9 cellular contexts compared by ENCODE assay signal in the genomic region with DNA sequence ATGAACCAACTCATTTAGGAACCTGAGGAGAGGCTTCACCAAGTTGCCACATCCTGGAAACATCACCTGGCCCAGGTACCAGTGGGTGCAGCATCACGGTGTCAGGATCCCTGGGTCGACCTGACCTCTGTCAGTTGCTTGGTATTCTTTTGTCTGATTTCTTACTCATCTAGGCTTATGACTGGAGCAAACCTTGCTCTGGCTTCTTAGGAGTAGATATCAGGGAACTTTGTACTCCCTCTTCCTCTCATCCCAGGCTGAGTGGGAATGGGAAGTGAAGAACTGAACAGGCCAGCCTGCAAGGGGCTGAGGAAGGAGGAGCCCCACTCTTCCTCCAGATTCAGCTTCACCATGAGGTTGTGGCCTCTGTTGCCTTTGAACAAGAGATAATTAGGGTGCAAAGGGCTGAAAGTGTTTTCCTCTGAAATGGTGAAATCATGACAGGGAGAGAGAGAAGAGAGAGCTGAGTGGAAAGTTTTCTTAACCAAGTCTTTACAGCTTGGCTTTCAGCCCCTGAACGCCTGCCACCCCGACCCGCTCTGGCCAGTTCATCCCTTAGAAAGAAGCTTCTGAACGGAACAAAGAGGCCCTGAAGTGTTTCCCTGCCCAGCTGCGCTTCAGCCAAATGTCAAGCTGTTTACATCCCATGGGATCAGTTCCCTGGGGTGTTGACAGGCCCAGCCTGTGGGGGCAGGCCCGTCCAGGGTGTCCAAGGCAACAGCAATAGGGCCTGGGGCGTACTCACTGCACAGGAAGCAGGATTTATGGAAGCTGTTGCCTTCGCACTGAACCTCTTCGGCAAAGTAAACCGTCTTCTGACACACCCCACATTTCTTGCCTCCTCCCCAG. TPM values are rescaled to one million over a fixed set of nuclear protein-coding genes. Genes with fewer than 3 reads are reported as not detected.
A peak's percentile ranks its signal among the peaks of the same experiment; 100 is the strongest.
DNase-seq lines count a peak whose midpoint lies in the region; ATAC-seq, FAIRE-seq and TF ChIP-seq lines count a peak whose summit lies in the region.
"Had no signal": no experiment of that assay in that cellular context is flagged by ENCODE, and none has a peak within 500 bp of the region (broad histone marks: within the 10 kb centered on the region; RNA-seq: fewer than 3 reads in every experiment).

No MANE protein-coding gene starts in this region.

- peaks cover 2% of the 10 kb centered on the region for H3K9me3 Mint-ChIP-seq in astrocyte (ENCODE audit: unreplicated experiment)

- no peak overlapping the region for H2AFZ ChIP-seq in astrocyte (ENCODE audit: low read depth, low read length)
- H2AFZ ChIP-seq in hepatocyte: no peak overlapping the region
- H2AFZ ChIP-seq in PC-9: no peak overlapping the region

- intact Hi-C loops in PC-9 (cut with micrococcal nuclease; ENCODE audit: unreplicated experiment): no loop called here

- no peak for FAIRE-seq in astrocyte (lab: Jason Lieb, UNC)
- FAIRE-seq: frontal cortex had no signal

- no peak for ATAC-seq in HG03159 (IDR thresholded peaks at IDR 0.05; ENCODE audit: unreplicated experiment)
- no peak for ATAC-seq in HG03457 (IDR thresholded peaks at IDR 0.05; ENCODE audit: unreplicated experiment)

- H3K4me3 ChIP-seq in astrocyte (ENCODE audit: insufficient read depth, low read depth, low read length) (no peak overlapping the region), hepatocyte (no peak overlapping the region), PC-9 (no peak overlapping the region)

- 39% methylated on average over 12 of the region's 12 CpGs for whole genome bisulfite sequencing in hepatocyte (ENCODE audit: low lambda C conversion rate, missing lambda C conversion rate)

- no peaks in the 10 kb centered on the region for H3K9me2 ChIP-seq in hepatocyte (replicated peaks; ENCODE audit: insufficient read depth)
- H3K9me2 ChIP-seq in PC-9 (ENCODE audit: insufficient read depth): no peaks in the 10 kb centered on the region

- H3F3A ChIP-seq in PC-9 (ENCODE audit: insufficient read depth, low read depth): peaks cover 3% of the 10 kb centered on the region; the same call in 1 of the 2 replicates

- peak overlapping the region; percentile 15 for H3K27ac Mint-ChIP-seq in astrocyte (ENCODE audit: unreplicated experiment)

- H3K36me3 Mint-ChIP-seq in astrocyte (ENCODE audit: low read depth, unreplicated experiment): peaks cover 38% of the 10 kb centered on the region

- H3K4me3 Mint-ChIP-seq in astrocyte (ENCODE audit: unreplicated experiment): no peak overlapping the region

- H3K4me2 ChIP-seq in astrocyte (ENCODE audit: low read length): no peak overlapping the region
- peak overlapping the region; percentile 20 for H3K4me2 ChIP-seq in hepatocyte
- H3K4me2 ChIP-seq in PC-9: no peak overlapping the region

- peaks cover 48% of the 10 kb centered on the region for H3K36me3 ChIP-seq in astrocyte (ENCODE audit: insufficient read depth, low read length)
- H3K36me3 ChIP-seq in hepatocyte (replicated peaks; ENCODE audit: insufficient read depth, low read depth): no peaks in the 10 kb centered on the region
- H3K36me3 ChIP-seq in PC-9 (ENCODE audit: low read depth): no peaks in the 10 kb centered on the region

- H3K27me3 Mint-ChIP-seq in astrocyte (ENCODE audit: low read depth, unreplicated experiment): no peaks in the 10 kb centered on the region

- H3K27me3 ChIP-seq in astrocyte (ENCODE audit: insufficient read depth, low read length) (no peaks in the 10 kb centered on the region), hepatocyte (no peaks in the 10 kb centered on the region), PC-9 (ENCODE audit: insufficient read depth, low read depth) (no peaks in the 10 kb centered on the region)

- DNase-seq in GM04503 (ENCODE audit: low read depth) (peak; percentile 45), astrocyte (ENCODE audit: low read depth) (no peak), hepatocyte (ENCODE audit: low spot score) (peak; percentile 69), retina (peak; percentile 55), PC-9 (no peak), SIG-M5 (lab: John Stamatoyannopoulos, UW) (no peak)

- POLR2A ChIA-PET in PC-9 (lab: Charles Lee; ENCODE audit: unreplicated experiment): interaction anchor here (0.5 kb wide), 1 partner anchor 15 kb away, joined by 10 read pairs; no protein-coding TSS in a partner anchor

- CTCF ChIA-PET in PC-9 (lab: Charles Lee): no interaction called here

- H3K4me1 ChIP-seq in astrocyte (ENCODE audit: insufficient read depth, low read length): peaks cover 53% of the 10 kb centered on the region
- peaks cover 37% of the 10 kb centered on the region for H3K4me1 ChIP-seq in hepatocyte (ENCODE audit: insufficient read depth)
- peaks cover 2% of the 10 kb centered on the region for H3K4me1 ChIP-seq in PC-9 (replicated peaks; ENCODE audit: insufficient read depth)

- H4K20me1 ChIP-seq in astrocyte (ENCODE audit: insufficient read depth, low read length) (peaks cover 95% of the 10 kb centered on the region), hepatocyte (ENCODE audit: insufficient read depth, poor library complexity, severe bottlenecking) (no peaks in the 10 kb centered on the region), PC-9 (ENCODE audit: insufficient read depth) (no peaks in the 10 kb centered on the region)

- peaks cover 44% of the 10 kb centered on the region for H3K4me1 Mint-ChIP-seq in astrocyte (ENCODE audit: low read depth, unreplicated experiment)

- peak overlapping the region; percentile 17 for H3K9ac ChIP-seq in astrocyte (ENCODE audit: low read length)

- no peak overlapping the region for H3K27ac ChIP-seq in astrocyte (ENCODE audit: low read depth, low read length)
- H3K27ac ChIP-seq in hepatocyte: peak overlapping the region; percentile 72
- no peak overlapping the region for H3K27ac ChIP-seq in PC-9

- BruUV-seq in PC-9 (replicated peaks; lab: Mats Ljungman, UMichigan): no TSS peak

- H3K79me2 ChIP-seq in astrocyte (ENCODE audit: insufficient read depth, low read length): peaks cover 95% of the 10 kb centered on the region
- H3K79me2 ChIP-seq in hepatocyte: no peaks in the 10 kb centered on the region
- no peaks in the 10 kb centered on the region for H3K79me2 ChIP-seq in PC-9 (ENCODE audit: low read depth)

- no peaks in the 10 kb centered on the region for H3K9me3 ChIP-seq in astrocyte (ENCODE audit: insufficient read depth, low read depth, low read length)
- H3K9me3 ChIP-seq in hepatocyte (ENCODE audit: low read depth): no peaks in the 10 kb centered on the region
- H3K9me3 ChIP-seq in PC-9 (ENCODE audit: insufficient read depth, low read depth): no peaks in the 10 kb centered on the region

- TF ChIP-seq CTCF in astrocyte (IDR thresholded peaks at IDR 0.05; ENCODE audit: insufficient read depth, low read depth, low read length): no peak
- no peak for TF ChIP-seq CTCF in hepatocyte (IDR thresholded peaks at IDR 0.05; ENCODE audit: poor library complexity)
- TF ChIP-seq CTCF in PC-9 (conservative IDR thresholded peaks at IDR 0.05): no peak

RNA-seq across cellular contexts. Expression of gene CSRP1, which starts 11.3 kb away (rescaled TPM):
- total RNA-seq in astrocyte (289 and 317 TPM in 2 replicates), hepatocyte (76.0 and 101 TPM in 2 replicates), PC-9 (2021) (56.8 and 61.3 TPM in 2 replicates)
- polyA plus RNA-seq in hepatocyte: 47.6 and 50.9 TPM in 2 replicates

RNA-seq across cellular contexts. Expression of gene PHLDA3, which starts 26.7 kb away (rescaled TPM):
- total RNA-seq in astrocyte (150 and 152 TPM in 2 replicates), hepatocyte (24.4 and 30.2 TPM in 2 replicates), PC-9 (2021) (31.6 and 46.4 TPM in 2 replicates)
- 62.9 and 64.6 TPM in 2 replicates for polyA plus RNA-seq in hepatocyte

RNA-seq across cellular contexts. Expression of gene NAV1, which starts 43.3 kb away (rescaled TPM):
- total RNA-seq in astrocyte (79.7 and 85.2 TPM in 2 replicates), hepatocyte (15.0 and 15.2 TPM in 2 replicates), PC-9 (2021) (44.5 and 45.3 TPM in 2 replicates)
- polyA plus RNA-seq in hepatocyte: 18.3 and 18.8 TPM in 2 replicates

Comparison
In these comparisons a context has a peak if more than half of its experiments do, and no peak if none do; other contexts are left out.
1. DNase-seq: peak in GM04503 (single experiment), hepatocyte (single experiment) and retina (single experiment); none in astrocyte (single experiment), PC-9 (0 of 2) and SIG-M5 (single experiment).